22 cellular contexts compared by ENCODE assay signal in genomic region chr2:5609191-5609590, GRCh38.
"Had no signal": no experiment of that assay in that cellular context is flagged by ENCODE, and none has a peak within 500 bp of the region (broad histone marks: within the 10 kb centered on the region; RNA-seq: fewer than 3 reads in every experiment).

No MANE protein-coding gene starts in this region.

- H3K27ac ChIP-seq: heart right ventricle, lower lobe of right lung, neutrophil, ovary, prostate gland, right atrium auricular region, spleen, thoracic aorta, upper lobe of left lung, WERI-Rb-1 had no signal

- H3K27me3 Mint-ChIP-seq: activated CD4-positive, alpha-beta T cell treated with anti-CD3 and anti-CD28 coated beads, Interleukin-2, amount 10 ng/mL, durations not matched to agents 7 days and 5 days; activated CD8-positive, alpha-beta memory T cell treated with anti-CD3 and anti-CD28 coated beads, Interleukin-2, amount 10 ng/mL, durations not matched to agents 7 days and 5 days; activated CD8-positive, alpha-beta T cell treated with anti-CD3 and anti-CD28 coated beads for 36 hours had no signal

- H3K27me3 ChIP-seq: neutrophil, ovary, right atrium auricular region, upper lobe of left lung had no signal

- H3K4me3 Mint-ChIP-seq: activated CD4-positive, alpha-beta T cell treated with anti-CD3 and anti-CD28 coated beads, Interleukin-2, amount 10 ng/mL, durations not matched to agents 7 days and 5 days; activated CD8-positive, alpha-beta memory T cell treated with anti-CD3 and anti-CD28 coated beads, Interleukin-2, amount 10 ng/mL, durations not matched to agents 7 days and 5 days; activated CD8-positive, alpha-beta T cell treated with anti-CD3 and anti-CD28 coated beads for 36 hours; brain; naive thymus-derived CD4-positive, alpha-beta T cell had no signal

- H3K36me3 Mint-ChIP-seq: activated CD8-positive, alpha-beta memory T cell treated with anti-CD3 and anti-CD28 coated beads, Interleukin-2, amount 10 ng/mL, durations not matched to agents 7 days and 5 days; brain; naive thymus-derived CD4-positive, alpha-beta T cell had no signal

- DNase-seq: activated CD4-positive, alpha-beta T cell treated with anti-CD3 and anti-CD28 coated beads, Interleukin-2, amount 10 ng/mL, durations not matched to agents 7 days and 5 days; activated CD4-positive, CD25-positive, alpha-beta regulatory T cell treated with anti-CD3 and anti-CD28 coated beads, Interleukin-2, amount 50 U/mL, for 72 hours; activated CD8-positive, alpha-beta memory T cell treated with anti-CD3 and anti-CD28 coated beads, Interleukin-2, amount 10 ng/mL, durations not matched to agents 7 days and 5 days; activated CD8-positive, alpha-beta T cell treated with anti-CD3 and anti-CD28 coated beads for 36 hours; activated effector memory CD4-positive, alpha-beta T cell treated with anti-CD3 and anti-CD28 coated beads, Interleukin-2, amount 50 U/mL, for 16 hours; activated T-cell treated with anti-CD3 and anti-CD28 coated beads for 4 hours; aorta; heart right ventricle; lower lobe of right lung; naive thymus-derived CD4-positive, alpha-beta T cell; ovary; spleen; stimulated activated CD4-positive, alpha-beta T cell treated with anti-CD3 and anti-CD28 coated beads, Interleukin-4, amount 100 ng/mL, for 1 hour; stimulated activated naive CD4-positive, alpha-beta T cell treated with Interleukin-2 at 50 U/mL for 16 hours; upper lobe of left lung; WERI-Rb-1 had no signal

- H3K4me1 ChIP-seq: heart right ventricle, lower lobe of right lung, prostate gland, right atrium auricular region, spleen, upper lobe of left lung had no signal

- H3K4me3 ChIP-seq: heart right ventricle, lower lobe of right lung, ovary, prostate gland, right atrium auricular region, spleen, thoracic aorta, upper lobe of left lung had no signal

- H3K36me3 ChIP-seq: heart right ventricle, lower lobe of right lung, neutrophil, ovary, prostate gland, right atrium auricular region, spleen, thoracic aorta, upper lobe of left lung, WERI-Rb-1 had no signal

- H3K9me3 Mint-ChIP-seq: activated CD4-positive, alpha-beta T cell treated with anti-CD3 and anti-CD28 coated beads, Interleukin-2, amount 10 ng/mL, durations not matched to agents 7 days and 5 days had no signal

- H3K9me3 ChIP-seq: lower lobe of right lung, neutrophil, ovary, prostate gland, right atrium auricular region, thoracic aorta, upper lobe of left lung had no signal

- H3K27ac Mint-ChIP-seq: activated CD4-positive, alpha-beta T cell treated with anti-CD3 and anti-CD28 coated beads, Interleukin-2, amount 10 ng/mL, durations not matched to agents 7 days and 5 days; activated CD8-positive, alpha-beta memory T cell treated with anti-CD3 and anti-CD28 coated beads, Interleukin-2, amount 10 ng/mL, durations not matched to agents 7 days and 5 days; activated CD8-positive, alpha-beta T cell treated with anti-CD3 and anti-CD28 coated beads for 36 hours; activated naive CD4-positive, alpha-beta T cell treated with anti-CD3 and anti-CD28 coated beads, Interleukin-2, amount 50 U/mL, for 72 hours; naive thymus-derived CD4-positive, alpha-beta T cell had no signal

- ATAC-seq: activated CD8-positive, alpha-beta memory T cell treated with anti-CD3 and anti-CD28 coated beads, Interleukin-2, amount 10 ng/mL, durations not matched to agents 7 days and 5 days; activated CD8-positive, alpha-beta T cell treated with anti-CD3 and anti-CD28 coated beads for 36 hours; activated naive CD4-positive, alpha-beta T cell treated with anti-CD3 and anti-CD28 coated beads, Interleukin-2, amount 50 U/mL, for 72 hours; heart right ventricle; lower lobe of right lung; naive thymus-derived CD4-positive, alpha-beta T cell had no signal

- H3K4me1 Mint-ChIP-seq: activated CD4-positive, alpha-beta T cell treated with anti-CD3 and anti-CD28 coated beads, Interleukin-2, amount 10 ng/mL, durations not matched to agents 7 days and 5 days; activated CD8-positive, alpha-beta memory T cell treated with anti-CD3 and anti-CD28 coated beads, Interleukin-2, amount 10 ng/mL, durations not matched to agents 7 days and 5 days; naive thymus-derived CD4-positive, alpha-beta T cell had no signal
